Comparison of ENCODE assay signal across 2 cellular contexts in genomic region chr22:38911434-38911833, GRCh38.
TF ChIP-seq lines count a peak whose summit lies in the region.

No MANE protein-coding gene starts in this region.

TF ChIP-seq in IMR-90, 13 proteins besides CTCF, POLR2A, EP300 and RAD21:
- TF ChIP-seq CEBPB (IDR thresholded peaks at IDR 0.05; ENCODE audit: low read depth, low read length) (no peak), MAFK (IDR thresholded peaks at IDR 0.05; ENCODE audit: low read depth, low read length) (peak; percentile 27; the same call in 1 of the 2 replicates)

TF ChIP-seq in K562, 482 proteins besides CTCF, POLR2A, EP300 and RAD21:
- TF ChIP-seq ZNF324 (CRISPR knock-in tag; IDR thresholded peaks at IDR 0.05) (no peak), C11orf30 (IDR thresholded peaks at IDR 0.05; ENCODE audit: low read depth) (peak; percentile 44), MECOM (CRISPR knock-in tag; IDR thresholded peaks at IDR 0.05) (no peak), ZNF398 (CRISPR knock-in tag; IDR thresholded peaks at IDR 0.05) (no peak), SMARCE1 (IDR thresholded peaks at IDR 0.05) (no peak), SMAD4 (CRISPR knock-in tag; conservative IDR thresholded peaks at IDR 0.05) (no peak), ZNF316 (IDR thresholded peaks at IDR 0.05) (peak; percentile 70), CBFA2T3 (IDR thresholded peaks at IDR 0.05) (no peak)
